In genomic region chr5:154276932-154277331, GRCh38 we compare ENCODE assay signal across 13 cellular contexts.
DNase-seq lines count a peak whose midpoint lies in the region; ATAC-seq and TF ChIP-seq lines count a peak whose summit lies in the region.
"Had no signal": no experiment of that assay in that cellular context is flagged by ENCODE, and none has a peak within 500 bp of the region (broad histone marks: within the 10 kb centered on the region; RNA-seq: fewer than 3 reads in every experiment).

No MANE protein-coding gene starts in this region.

- peaks cover 11% of the 10 kb centered on the region for H3F3A ChIP-seq in smooth muscle cell (ENCODE audit: low read depth)

- peak overlapping the region; percentile 58 for H3K4me2 ChIP-seq in smooth muscle cell

- peaks cover 57% of the 10 kb centered on the region for H3K4me1 Mint-ChIP-seq in activated T-helper 2 cell treated with anti-CD3 and anti-CD28 coated beads, Interferon-gamma antibody, Interleukin-2, Interleukin-4, amounts not matched to agents 10 μg/mL and 5 μg/mL and 100 μg/mL, durations not matched to agents 14 hours and 24 hours and 36 hours (ENCODE audit: low read depth)
- H3K4me1 Mint-ChIP-seq in T-cell, result peaks cover 17 to 41% (median 27%) of the 10 kb centered on the region in 3 donors

- no peaks in the 10 kb centered on the region for H3K79me2 ChIP-seq in smooth muscle cell (ENCODE audit: low read depth)

- ATAC-seq in heart left ventricle (peak; percentile 69 to 90 (median 84)), T-cell (replicated peaks in 1 of 4) (no peak), HG03469 (IDR thresholded peaks at IDR 0.05; ENCODE audit: unreplicated experiment) (no peak)

- H3K9me3 ChIP-seq in heart left ventricle (no peaks in the 10 kb centered on the region), smooth muscle cell (replicated peaks; ENCODE audit: low read depth) (no peaks in the 10 kb centered on the region)

- 31 to 80% (median 32%) methylated on average over 2 of the region's 2 CpGs for WGBS in heart left ventricle, 4 donors
- WGBS in smooth muscle cell (ENCODE audit: low lambda C conversion rate), result 0% methylated on average over 2 of the region's 2 CpGs

- H3K9me3 Mint-ChIP-seq in activated T-helper 2 cell treated with anti-CD3 and anti-CD28 coated beads, Interferon-gamma antibody, Interleukin-2, Interleukin-4, amounts not matched to agents 10 μg/mL and 5 μg/mL and 100 μg/mL, durations not matched to agents 14 hours and 24 hours and 36 hours, result peaks cover 9% of the 10 kb centered on the region
- no peaks in the 10 kb centered on the region for H3K9me3 Mint-ChIP-seq in T-cell
- H3K9me3 Mint-ChIP-seq: activated B cell treated with CpG ODN at 0.5 μM for 24 hours, brain had no signal

- H3K4me3 Mint-ChIP-seq in activated T-helper 2 cell treated with anti-CD3 and anti-CD28 coated beads, Interferon-gamma antibody, Interleukin-2, Interleukin-4, amounts not matched to agents 10 μg/mL and 5 μg/mL and 100 μg/mL, durations not matched to agents 14 hours and 24 hours and 36 hours (ENCODE audit: low read depth), result no peak overlapping the region
- no peak overlapping the region for H3K4me3 Mint-ChIP-seq in T-cell
- H3K4me3 Mint-ChIP-seq: activated B cell treated with CpG ODN at 0.5 μM for 24 hours had no signal

- DNase-seq in H4 (ENCODE audit: low spot score) (peak; percentile 60), heart left ventricle (peak; percentile 44 to 78 (median 70)), smooth muscle cell (lab: John Stamatoyannopoulos, UW; ENCODE audit: unreplicated experiment) (no peak), AML-193 (lab: John Stamatoyannopoulos, UW) (no peak), T-cell (no peak), SK-N-DZ (ENCODE audit: low spot score) (no peak)
- DNase-seq in activated T-helper 2 cell treated with anti-CD3 and anti-CD28 coated beads, Interferon-gamma antibody, Interleukin-2, Interleukin-4, amounts not matched to agents 10 μg/mL and 5 μg/mL and 100 μg/mL, durations not matched to agents 14 hours and 24 hours and 36 hours (ENCODE audit: low spot score), result no peak
- DNase-seq: activated B cell treated with CpG ODN at 0.5 μM for 24 hours, GF-D8 had no signal

- H3K4me1 ChIP-seq in heart left ventricle (peaks cover 0 to 63% (median 15%) of the 10 kb centered on the region in 12 donors), smooth muscle cell (ENCODE audit: low read depth) (peaks cover 10% of the 10 kb centered on the region)

- no peak for TF ChIP-seq POLR2A in heart left ventricle (IDR thresholded peaks at IDR 0.05)

- peaks cover 21% of the 10 kb centered on the region for H3K36me3 Mint-ChIP-seq in activated T-helper 2 cell treated with anti-CD3 and anti-CD28 coated beads, Interferon-gamma antibody, Interleukin-2, Interleukin-4, amounts not matched to agents 10 μg/mL and 5 μg/mL and 100 μg/mL, durations not matched to agents 14 hours and 24 hours and 36 hours (ENCODE audit: low read depth)
- peaks cover 16% of the 10 kb centered on the region for H3K36me3 Mint-ChIP-seq in T-cell
- H3K36me3 Mint-ChIP-seq: brain had no signal

- intact Hi-C loops in activated T-helper 2 cell treated with anti-CD3 and anti-CD28 coated beads, Interferon-gamma antibody, Interleukin-2, Interleukin-4, amounts not matched to agents 10 μg/mL and 5 μg/mL and 100 μg/mL, durations not matched to agents 14 hours and 24 hours and 36 hours (cut with micrococcal nuclease), result loop anchor here (5.0 to 10.0 kb wide), 2 partner anchors 65 to 82 kb away; partner anchors contain the start of gene GALNT10
- intact Hi-C loops in heart left ventricle (cut with DNase I), result loop anchor here in 1 of 10 donors (10.0 kb wide), 1 partner anchor 98 kb away; no protein-coding TSS in a partner anchor

- H3K27ac Mint-ChIP-seq in activated T-helper 2 cell treated with anti-CD3 and anti-CD28 coated beads, Interferon-gamma antibody, Interleukin-2, Interleukin-4, amounts not matched to agents 10 μg/mL and 5 μg/mL and 100 μg/mL, durations not matched to agents 14 hours and 24 hours and 36 hours, result peak overlapping the region; percentile 40
- no peak overlapping the region for H3K27ac Mint-ChIP-seq in T-cell
- H3K27ac Mint-ChIP-seq: activated B cell treated with CpG ODN at 0.5 μM for 24 hours had no signal

- CTCF ChIA-PET in T-cell (lab: Charles Lee), result no interaction called here

- H3K36me3 ChIP-seq in heart left ventricle, result no peaks in the 10 kb centered on the region
- no peaks in the 10 kb centered on the region for H3K36me3 ChIP-seq in smooth muscle cell (ENCODE audit: low read depth)

- H3K27ac ChIP-seq in heart left ventricle (peak overlapping the region in 6 of 12 donors; percentile 13 to 38 (median 30)), smooth muscle cell (ENCODE audit: low read depth) (peak overlapping the region; percentile 52)
- H3K27ac ChIP-seq: HL-60 had no signal

- H4K20me1 ChIP-seq in smooth muscle cell (ENCODE audit: low read depth), result no peaks in the 10 kb centered on the region

- POLR2A ChIA-PET in T-cell (lab: Charles Lee), result no interaction called here

- no peak overlapping the region for H3K9ac ChIP-seq in smooth muscle cell (ENCODE audit: low read depth)

- H3K4me3 ChIP-seq in heart left ventricle (no peak overlapping the region), smooth muscle cell (no peak overlapping the region)
- H3K4me3 ChIP-seq: skin epidermis had no signal

- no peaks in the 10 kb centered on the region for H3K27me3 Mint-ChIP-seq in activated T-helper 2 cell treated with anti-CD3 and anti-CD28 coated beads, Interferon-gamma antibody, Interleukin-2, Interleukin-4, amounts not matched to agents 10 μg/mL and 5 μg/mL and 100 μg/mL, durations not matched to agents 14 hours and 24 hours and 36 hours (ENCODE audit: low read depth)
- no peaks in the 10 kb centered on the region for H3K27me3 Mint-ChIP-seq in T-cell
- H3K27me3 Mint-ChIP-seq: activated B cell treated with CpG ODN at 0.5 μM for 24 hours, brain had no signal

- H3K27me3 ChIP-seq in heart left ventricle, result no peaks in the 10 kb centered on the region
- no peaks in the 10 kb centered on the region for H3K27me3 ChIP-seq in smooth muscle cell (ENCODE audit: low read depth)

- H2AFZ ChIP-seq in smooth muscle cell (ENCODE audit: low read depth), result no peak overlapping the region

- TF ChIP-seq CTCF in heart left ventricle (IDR thresholded peaks at IDR 0.05) (no peak), smooth muscle cell (IDR thresholded peaks at IDR 0.05; ENCODE audit: borderline replicate concordance, insufficient read depth, poor library complexity, severe bottlenecking) (no peak)

Comparison
In these comparisons a context has a peak if more than half of its experiments do, and no peak if none do; other contexts are left out.
1. DNase-seq: peak in H4 (single experiment) and heart left ventricle (5 of 5); none in activated T-helper 2 cell treated with anti-CD3 and anti-CD28 coated beads, Interferon-gamma antibody, Interleukin-2, Interleukin-4, amounts not matched to agents 10 μg/mL and 5 μg/mL and 100 μg/mL, durations not matched to agents 14 hours and 24 hours and 36 hours (single experiment), smooth muscle cell (single experiment), AML-193 (0 of 2), T-cell (0 of 34) and SK-N-DZ (single experiment).
2. ATAC-seq: peak in heart left ventricle (4 of 4); none in T-cell (0 of 4) and HG03469 (single experiment).